31 cellular contexts compared by ENCODE assay signal in the genomic region with DNA sequence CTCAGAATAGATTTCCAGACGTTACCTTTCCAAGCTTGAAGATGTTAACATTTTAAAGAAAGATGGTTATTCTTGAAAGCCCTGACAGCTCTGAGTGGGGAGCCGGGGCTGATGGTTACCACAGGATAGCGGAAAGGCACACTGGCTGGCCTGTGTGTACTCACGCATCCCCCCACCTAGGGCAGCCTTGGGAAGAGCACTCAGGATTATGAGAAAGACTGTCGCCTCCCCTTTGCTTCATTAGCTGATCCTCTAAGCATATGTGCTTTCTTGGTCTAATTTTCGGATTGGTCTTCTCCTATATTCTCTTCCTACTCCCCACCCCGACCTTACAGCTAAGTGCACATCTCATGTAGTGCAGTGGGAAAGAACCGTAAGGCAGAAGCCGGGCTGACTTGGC. TPM values are rescaled to one million over a fixed set of nuclear protein-coding genes. Genes with fewer than 3 reads are reported as not detected.
"Had no signal": no experiment of that assay in that cellular context is flagged by ENCODE, and none has a peak within 500 bp of the region (broad histone marks: within the 10 kb centered on the region; RNA-seq: fewer than 3 reads in every experiment).

No MANE protein-coding gene starts in this region.

- H3K36me3 ChIP-seq: colonic mucosa, esophagus squamous epithelium, gastrocnemius medialis, heart right ventricle, left lung, lower lobe of right lung had no signal

- H3K4me3 ChIP-seq: colonic mucosa, esophagus squamous epithelium, gastrocnemius medialis, heart right ventricle, left lung, lower lobe of right lung, mucosa of descending colon had no signal

- H3K36me3 Mint-ChIP-seq: mesothelial cell of epicardium, naive B cell had no signal

- H3K4me1 ChIP-seq: colonic mucosa, gastrocnemius medialis, left lung had no signal

- H3K9me3 ChIP-seq: colonic mucosa, esophagus squamous epithelium, gastrocnemius medialis, heart right ventricle, left lung, lower lobe of right lung, mucosa of descending colon had no signal

- DNase-seq: colonic mucosa; cortex of kidney; effector CD8-positive, alpha-beta T cell; effector memory CD8-positive, alpha-beta T cell; endodermal cell; erythroblast; esophagus squamous epithelium; foreskin fibroblast; foreskin melanocyte; gastrocnemius medialis; glutamatergic neuron; head of caudate nucleus; heart right ventricle; hippocampal formation; left cardiac atrium; left lung; left ventricle myocardium superior; lower lobe of right lung; mesenchymal stem cell; mucosa of descending colon; naive B cell had no signal

- H3K9me3 Mint-ChIP-seq: dendritic cell treated with granulocyte-macrophage colony-stimulating factor and Interleukin-4, amounts not matched to agents 40 ng/mL and 50 ng/mL, for 4 days; effector memory CD8-positive, alpha-beta T cell; endodermal cell; mesothelial cell of epicardium had no signal

- H3K27ac Mint-ChIP-seq: dendritic cell treated with granulocyte-macrophage colony-stimulating factor and Interleukin-4, amounts not matched to agents 40 ng/mL and 50 ng/mL, for 4 days; effector memory CD8-positive, alpha-beta T cell; endodermal cell; mesothelial cell of epicardium; naive B cell had no signal

- FAIRE-seq: endometrium, islet of Langerhans, keratinocyte had no signal

- ATAC-seq: effector memory CD8-positive, alpha-beta T cell; esophagus mucosa; gastrocnemius medialis; heart right ventricle; left cardiac atrium; left lung; left ventricle myocardium superior; lower lobe of right lung; mucosa of descending colon had no signal

- H3K27ac ChIP-seq: colonic mucosa, epithelial cell of prostate, esophagus squamous epithelium, gastrocnemius medialis, heart right ventricle, left lung, lower lobe of right lung had no signal

- H3K27me3 ChIP-seq: colonic mucosa, gastrocnemius medialis had no signal

- H3K4me3 Mint-ChIP-seq: dendritic cell treated with granulocyte-macrophage colony-stimulating factor and Interleukin-4, amounts not matched to agents 40 ng/mL and 50 ng/mL, for 4 days; effector memory CD8-positive, alpha-beta T cell; endodermal cell; mesothelial cell of epicardium had no signal

RNA-seq across cellular contexts. Expression of a gene that starts 20.7 kb away (rescaled TPM):
- total RNA-seq: dermis microvascular lymphatic vessel endothelial cell, glomerular endothelial cell, kidney epithelial cell had no signal
- polyA plus RNA-seq: keratinocyte had no signal
